In the genomic region with DNA sequence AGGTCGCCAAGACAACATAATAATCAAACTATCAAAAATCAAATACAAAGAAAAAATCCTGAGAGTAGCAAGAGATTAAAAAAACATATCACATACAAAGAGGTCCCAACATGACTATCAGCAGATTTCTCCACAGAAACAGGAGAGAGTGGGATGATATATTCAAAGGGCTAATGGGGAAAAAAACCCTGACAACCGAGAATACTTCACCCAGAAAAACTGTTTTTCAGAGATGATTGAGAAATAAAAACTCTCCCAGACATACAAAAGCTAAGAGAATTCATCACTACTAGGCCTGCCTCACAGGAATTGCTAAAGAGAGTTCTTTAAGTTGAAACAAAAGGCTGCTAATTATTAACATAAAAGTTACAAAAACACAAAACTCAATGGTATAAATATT, we compare ENCODE assay signal across 24 cellular contexts.
"Had no signal": no experiment of that assay in that cellular context is flagged by ENCODE, and none has a peak within 500 bp of the region (broad histone marks: within the 10 kb centered on the region; RNA-seq: fewer than 3 reads in every experiment).

No MANE protein-coding gene starts in this region.

- H3K36me3 ChIP-seq: colonic mucosa, esophagus squamous epithelium, gastrocnemius medialis, gastroesophageal sphincter, heart right ventricle had no signal

- H3K4me3 ChIP-seq: colonic mucosa, coronary artery, dorsolateral prefrontal cortex, esophagus muscularis mucosa, esophagus squamous epithelium, gastrocnemius medialis, gastroesophageal sphincter, heart left ventricle, heart right ventricle had no signal

- H3K27ac ChIP-seq: colonic mucosa, coronary artery, dorsolateral prefrontal cortex, epithelial cell of prostate, esophagus muscularis mucosa, esophagus squamous epithelium, foreskin keratinocyte, gastrocnemius medialis, gastroesophageal sphincter, heart left ventricle, heart right ventricle had no signal

- ATAC-seq: effector memory CD8-positive, alpha-beta T cell; esophagus mucosa; foreskin keratinocyte; gastrocnemius medialis; gastroesophageal sphincter; heart left ventricle; heart right ventricle had no signal

- H3K27me3 ChIP-seq: colonic mucosa, dorsolateral prefrontal cortex, esophagus muscularis mucosa, esophagus squamous epithelium, foreskin keratinocyte, gastrocnemius medialis, gastroesophageal sphincter, heart right ventricle had no signal

- H3K4me1 ChIP-seq: colonic mucosa, esophagus muscularis mucosa, esophagus squamous epithelium, foreskin keratinocyte, gastrocnemius medialis, gastroesophageal sphincter, heart left ventricle, heart right ventricle had no signal

- DNase-seq: colonic mucosa; cortex of kidney; dermis blood vessel endothelial cell; dorsolateral prefrontal cortex; effector CD4-positive, alpha-beta T cell; effector CD8-positive, alpha-beta T cell; effector memory CD4-positive, alpha-beta T cell; effector memory CD8-positive, alpha-beta T cell; endodermal cell; erythroblast; esophagus squamous epithelium; foreskin fibroblast; foreskin keratinocyte; foreskin melanocyte; gastrocnemius medialis; glutamatergic neuron; head of caudate nucleus; heart left ventricle; heart right ventricle had no signal

- H3K9me3 ChIP-seq: colonic mucosa had no signal
